25 cellular contexts compared by ENCODE assay signal in genomic region chr22:48161354-48161753, GRCh38.
"Had no signal": no experiment of that assay in that cellular context is flagged by ENCODE, and none has a peak within 500 bp of the region (broad histone marks: within the 10 kb centered on the region; RNA-seq: fewer than 3 reads in every experiment).

No MANE protein-coding gene starts in this region.

- H3K4me1 ChIP-seq: gastrocnemius medialis, right lobe of liver, vagina had no signal

- H3K36me3 ChIP-seq: gastrocnemius medialis, right lobe of liver, suprapubic skin, vagina had no signal

- DNase-seq: effector CD8-positive, alpha-beta T cell; endodermal cell; foreskin fibroblast; gastrocnemius medialis; head of caudate nucleus; mesenchymal stem cell; midbrain; naive thymus-derived CD8-positive, alpha-beta T cell; nephron progenitor cell; nucleus accumbens; posterior cingulate gyrus; right lobe of liver; small intestine; stimulated activated CD4-positive, alpha-beta T cell treated with anti-CD3 and anti-CD28 coated beads, Interleukin-1b, Interleukin-23, amount 100 ng/mL, for 48 hours; stimulated activated CD4-positive, alpha-beta T cell treated with anti-CD3 and anti-CD28 coated beads, Interleukin-4, amount 100 ng/mL, for 1 hour; stimulated activated CD8-positive, alpha-beta memory T cell treated with anti-CD3 and anti-CD28 coated beads, Interleukin-4, amount 100 ng/mL, for 48 hours; stimulated activated naive CD4-positive, alpha-beta T cell; stimulated activated naive CD8-positive, alpha-beta T cell treated with anti-CD3 and anti-CD28 coated beads, Interleukin-15, amount 100 ng/mL, for 72 hours; trophoblast cell had no signal

- H3K36me3 Mint-ChIP-seq: naive thymus-derived CD8-positive, alpha-beta T cell had no signal

- H3K27ac ChIP-seq: epithelial cell of prostate, gastrocnemius medialis, right lobe of liver, suprapubic skin, vagina had no signal

- H3K27me3 ChIP-seq: gastrocnemius medialis, right lobe of liver, suprapubic skin, vagina had no signal

- H3K9me3 ChIP-seq: gastrocnemius medialis, right lobe of liver, suprapubic skin, vagina had no signal

- ATAC-seq: gastrocnemius medialis; left lobe of liver; naive thymus-derived CD8-positive, alpha-beta T cell; right lobe of liver; stimulated activated naive CD8-positive, alpha-beta T cell treated with anti-CD3 and anti-CD28 coated beads, Interleukin-15, amount 100 ng/mL, for 72 hours had no signal

- H3K27ac Mint-ChIP-seq: dendritic cell treated with granulocyte-macrophage colony-stimulating factor and Interleukin-4, amounts not matched to agents 40 ng/mL and 50 ng/mL, for 4 days; endodermal cell; naive thymus-derived CD8-positive, alpha-beta T cell; nephron progenitor cell; stimulated activated naive CD8-positive, alpha-beta T cell treated with anti-CD3 and anti-CD28 coated beads, Interleukin-15, amount 100 ng/mL, for 72 hours had no signal

- H3K4me3 Mint-ChIP-seq: dendritic cell treated with granulocyte-macrophage colony-stimulating factor and Interleukin-4, amounts not matched to agents 40 ng/mL and 50 ng/mL, for 4 days; endodermal cell; naive thymus-derived CD8-positive, alpha-beta T cell; nephron progenitor cell; stimulated activated naive CD8-positive, alpha-beta T cell treated with anti-CD3 and anti-CD28 coated beads, Interleukin-15, amount 100 ng/mL, for 72 hours had no signal

- H3K4me3 ChIP-seq: gastrocnemius medialis, lung, right lobe of liver, suprapubic skin, vagina had no signal

- H3K27me3 Mint-ChIP-seq: stimulated activated naive CD8-positive, alpha-beta T cell treated with anti-CD3 and anti-CD28 coated beads, Interleukin-15, amount 100 ng/mL, for 72 hours had no signal

- H3K9me3 Mint-ChIP-seq: dendritic cell treated with granulocyte-macrophage colony-stimulating factor and Interleukin-4, amounts not matched to agents 40 ng/mL and 50 ng/mL, for 4 days; endodermal cell; naive thymus-derived CD8-positive, alpha-beta T cell; nephron progenitor cell had no signal

- H3K4me1 Mint-ChIP-seq: endodermal cell; nephron progenitor cell; stimulated activated naive CD8-positive, alpha-beta T cell treated with anti-CD3 and anti-CD28 coated beads, Interleukin-15, amount 100 ng/mL, for 72 hours had no signal
